ENCODE assay signal across 8 cellular contexts in the genomic region with DNA sequence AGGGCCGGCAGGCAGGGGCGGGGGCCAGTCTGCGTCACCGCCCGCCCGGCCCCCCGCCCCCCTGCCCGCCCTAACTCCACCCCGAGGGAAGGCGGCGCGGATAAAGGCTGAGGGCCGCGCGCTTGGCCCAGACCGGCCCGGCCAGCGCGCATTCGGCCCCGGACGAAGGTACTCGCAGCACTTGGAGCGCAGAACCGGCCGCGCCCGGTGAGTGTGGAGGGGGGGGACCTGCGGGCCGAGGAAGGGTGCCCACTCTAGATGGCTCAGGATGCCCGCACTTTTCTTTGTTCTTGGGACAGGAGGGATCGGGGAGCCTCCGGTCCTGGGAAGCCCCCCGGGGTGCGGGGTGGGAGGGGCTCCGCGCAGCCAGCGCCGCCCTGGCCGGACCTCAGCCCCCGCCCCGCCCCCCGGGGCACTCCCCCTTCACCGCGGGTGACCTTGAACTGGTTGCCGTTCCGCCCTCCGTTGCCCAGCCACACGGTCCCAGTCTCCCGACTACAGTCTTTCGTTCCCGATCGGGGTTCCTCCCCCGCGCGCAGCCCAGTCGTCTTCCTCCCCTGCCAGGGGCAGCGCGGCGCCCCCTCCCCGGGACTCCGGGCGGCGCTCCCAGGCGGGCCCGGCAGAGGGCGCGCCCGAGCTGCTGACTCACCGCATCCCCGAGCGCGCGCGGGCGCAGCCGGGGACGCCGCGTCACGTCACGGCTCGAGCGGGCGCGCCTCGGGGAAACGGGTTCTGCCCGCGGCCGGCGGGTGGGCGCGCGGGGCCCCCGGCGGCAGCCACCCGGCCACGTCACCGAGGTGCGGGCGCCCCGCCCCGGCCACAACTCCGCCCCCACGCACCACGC. TPM values are rescaled to one million over a fixed set of nuclear protein-coding genes. Genes with fewer than 3 reads are reported as not detected.
DNase-seq lines count a peak whose midpoint lies in the region; ATAC-seq and TF ChIP-seq lines count a peak whose summit lies in the region.

A gene (plus strand): TSS at position 130 of the 844 bp plus-strand sequence. CDS start 1,714 bp downstream, outside the sequence.

- peak within 1 kb of the TSS; percentile 85 for H3K4me3 ChIP-seq in colonic mucosa

- intact Hi-C loops in colonic mucosa (cut with DNase I) = no loop called here

- H3K9ac ChIP-seq in colonic mucosa (ENCODE audit: low read depth in 2 of 2, low read length in 2 of 2) = peak within 1 kb of the TSS; percentile 81 to 97

- ATAC-seq in HG02588 (IDR thresholded peaks at IDR 0.05; ENCODE audit: unreplicated experiment) = peak; percentile 29

- H3K36me3 ChIP-seq in colonic mucosa = no peaks in the 10 kb centered on the region

- peaks cover 29% of the 10 kb centered on the region for H3K4me1 ChIP-seq in colonic mucosa

- peak; percentile 59 for TF ChIP-seq CTCF in colonic mucosa (IDR thresholded peaks at IDR 0.05)

- DNase-seq in NCI-H1694 treated with DMSO at 0.1 percent for 48 hours (lab: John Stamatoyannopoulos, UW) (peak; percentile 36), NCI-H1694 (lab: John Stamatoyannopoulos, UW) (no peak), NCI-H128 (lab: John Stamatoyannopoulos, UW; ENCODE audit: unreplicated experiment) (peak; percentile 42), colonic mucosa (peak; percentile 88), left kidney (ENCODE audit: low read depth, low spot score) (peak; percentile 94)
- DNase-seq in activated CD4-positive, CD25-positive, alpha-beta regulatory T cell treated with anti-CD3 and anti-CD28 coated beads, Interleukin-2, amount 50 U/mL, for 72 hours = peak; percentile 89
- DNase-seq in stimulated activated CD4-positive, alpha-beta T cell treated with anti-CD3 and anti-CD28 coated beads, Interleukin-2, amount 100 ng/mL, for 48 hours = peak; percentile 72 to 82

- peak within 1 kb of the TSS; percentile 97 for H3K27ac ChIP-seq in colonic mucosa

- H3K9me3 ChIP-seq in colonic mucosa = no peaks in the 10 kb centered on the region

- no peaks in the 10 kb centered on the region for H3K27me3 ChIP-seq in colonic mucosa

RNA-seq across cellular contexts. Expression of the gene that starts here (rescaled TPM):
- total RNA-seq in colonic mucosa = 100 to 1,000 TPM; 172 to 177 TPM
